Comparison of ENCODE assay signal across 22 cellular contexts in genomic region chr20:19741914-19742313, GRCh38. TPM values are rescaled to one million over a fixed set of nuclear protein-coding genes. Genes with fewer than 3 reads are reported as not detected.
"Had no signal": no experiment of that assay in that cellular context is flagged by ENCODE, and none has a peak within 500 bp of the region (broad histone marks: within the 10 kb centered on the region; RNA-seq: fewer than 3 reads in every experiment).

No MANE protein-coding gene starts in this region.

- H3K27me3 ChIP-seq: foreskin keratinocyte, heart left ventricle, pancreas, tibial nerve had no signal

- H3K27ac ChIP-seq: foreskin keratinocyte, heart left ventricle, pancreas, psoas muscle, spleen, tibial nerve, VCaP had no signal

- H3K36me3 ChIP-seq: heart left ventricle, pancreas, spleen, tibial nerve had no signal

- H3K27ac Mint-ChIP-seq: activated naive CD4-positive, alpha-beta T cell treated with anti-CD3 and anti-CD28 coated beads, Interleukin-2, amount 50 U/mL, for 72 hours; activated T-cell treated with anti-CD3 and anti-CD28 coated beads, Interleukin-2, amount 50 U/mL, for 72 hours; effector memory CD8-positive, alpha-beta T cell; naive thymus-derived CD4-positive, alpha-beta T cell had no signal

- H3K9me3 ChIP-seq: pancreas, psoas muscle had no signal

- H3K4me3 ChIP-seq: dorsolateral prefrontal cortex, heart left ventricle, pancreas, psoas muscle, spleen, tibial nerve had no signal

- H3K4me3 Mint-ChIP-seq: activated T-cell treated with anti-CD3 and anti-CD28 coated beads, Interleukin-2, amount 50 U/mL, for 72 hours; effector memory CD8-positive, alpha-beta T cell; naive thymus-derived CD4-positive, alpha-beta T cell had no signal

- H3K4me1 ChIP-seq: pancreas, spleen had no signal

- ATAC-seq: activated naive CD4-positive, alpha-beta T cell treated with anti-CD3 and anti-CD28 coated beads, Interleukin-2, amount 50 U/mL, for 72 hours; activated T-cell treated with anti-CD3 and anti-CD28 coated beads, Interleukin-2, amount 50 U/mL, for 72 hours; effector memory CD8-positive, alpha-beta T cell; foreskin keratinocyte; naive thymus-derived CD4-positive, alpha-beta T cell; pancreas; psoas muscle had no signal

- H3K36me3 Mint-ChIP-seq: activated naive CD4-positive, alpha-beta T cell treated with anti-CD3 and anti-CD28 coated beads, Interleukin-2, amount 50 U/mL, for 72 hours; naive thymus-derived CD4-positive, alpha-beta T cell had no signal

- DNase-seq: activated CD4-positive, alpha-beta T cell treated with anti-CD3 and anti-CD28 coated beads for 4 hours; activated CD4-positive, alpha-beta T cell treated with anti-CD3 and anti-CD28 coated beads, Interleukin-2, amount 50 U/mL, for 4 hours; activated naive CD4-positive, alpha-beta T cell; activated T-cell treated with anti-CD3 and anti-CD28 coated beads for 4 hours; activated T-cell treated with anti-CD3 and anti-CD28 coated beads, Interleukin-2, amount 50 U/mL, for 72 hours; anterior cingulate cortex; dorsolateral prefrontal cortex; effector memory CD8-positive, alpha-beta T cell; erythroblast; foreskin keratinocyte; heart left ventricle; hypothalamus; midbrain; naive thymus-derived CD4-positive, alpha-beta T cell; pancreas; psoas muscle; spleen; stimulated activated naive CD4-positive, alpha-beta T cell treated with Interleukin-2 at 50 U/mL for 16 hours; T-helper 9 cell had no signal

RNA-seq across cellular contexts. Expression of gene RIN2, which starts 16.1 kb away (rescaled TPM):
- total RNA-seq: activated naive CD4-positive, alpha-beta T cell treated with anti-CD3 and anti-CD28 coated beads, Interleukin-2, amount 50 U/mL, for 72 hours; activated T-cell treated with anti-CD3 and anti-CD28 coated beads, Interleukin-2, amount 50 U/mL, for 72 hours had no signal
- polyA plus RNA-seq: naive thymus-derived CD4-positive, alpha-beta T cell had no signal
